ENCODE assay signal across 18 cellular contexts in the genomic region with DNA sequence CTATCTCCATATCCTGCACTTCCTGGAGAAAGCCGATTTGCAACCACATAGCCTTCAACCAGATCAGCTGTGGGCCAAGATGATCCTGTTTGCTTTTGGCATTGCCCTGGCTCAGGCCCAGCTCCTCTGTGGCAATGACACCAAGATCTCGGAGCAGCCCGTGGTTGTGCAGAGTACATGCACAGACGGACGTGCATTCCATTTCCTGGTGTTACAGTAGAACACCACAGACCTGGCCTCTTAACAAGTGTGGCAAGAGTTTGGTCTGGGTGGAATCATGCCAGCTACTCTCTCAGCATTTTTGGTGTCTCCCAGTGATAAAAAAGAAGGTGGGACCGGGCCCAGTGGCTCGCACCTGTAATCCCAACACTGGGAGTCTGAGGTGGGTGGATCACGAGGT. TPM values are rescaled to one million over a fixed set of nuclear protein-coding genes. Genes with fewer than 3 reads are reported as not detected.
DNase-seq lines count a peak whose midpoint lies in the region; ATAC-seq and TF ChIP-seq lines count a peak whose summit lies in the region.
"Had no signal": no experiment of that assay in that cellular context is flagged by ENCODE, and none has a peak within 500 bp of the region (broad histone marks: within the 10 kb centered on the region; RNA-seq: fewer than 3 reads in every experiment).

No MANE protein-coding gene starts in this region.

- DNase-seq in AG10803 (ENCODE audit: low read depth) = peak; percentile 27
- DNase-seq in CD4-positive, CD25-positive, alpha-beta regulatory T cell = no peak
- DNase-seq in RWPE1 (ENCODE audit: low spot score) = no peak
- no peak for DNase-seq in esophagus squamous epithelium (lab: John Stamatoyannopoulos, UW)
- no peak for DNase-seq in T-helper 1 cell
- no peak for DNase-seq in HFFc6
- DNase-seq: activated B cell treated with CpG ODN at 0.5 μM for 24 hours, AML-193, heart right ventricle, Karpas-422, mammary epithelial cell, NCI-H1417 treated with DMSO at 0.1 percent for 48 hours, NCI-H748 treated with DMSO at 0.1 percent for 48 hours, transverse colon had no signal

- H3K4me3 ChIP-seq in AG10803 (ENCODE audit: low read length) = no peak overlapping the region
- no peak overlapping the region for H3K4me3 ChIP-seq in CD4-positive, CD25-positive, alpha-beta regulatory T cell (ENCODE audit: low read depth, low read length)
- no peak overlapping the region for H3K4me3 ChIP-seq in esophagus squamous epithelium
- H3K4me3 ChIP-seq: ascending aorta, heart right ventricle, transverse colon had no signal

- H3K9me3 Mint-ChIP-seq in CD4-positive, CD25-positive, alpha-beta regulatory T cell = no peaks in the 10 kb centered on the region
- no peaks in the 10 kb centered on the region for H3K9me3 Mint-ChIP-seq in HFFc6
- H3K9me3 Mint-ChIP-seq: activated B cell treated with CpG ODN at 0.5 μM for 24 hours had no signal

- POLR2A ChIA-PET in RWPE1 (lab: Yijun Ruan, JAX; ENCODE audit: low non-redundant PET) = no interaction called here

- H3K36me3 ChIP-seq in CD4-positive, CD25-positive, alpha-beta regulatory T cell (ENCODE audit: control insufficient read depth, insufficient read depth, low read length) = peaks cover 26% of the 10 kb centered on the region
- peaks cover 0 to 59% (median 3%) of the 10 kb centered on the region in 3 donors for H3K36me3 ChIP-seq in esophagus squamous epithelium

- ATAC-seq in CD4-positive, CD25-positive, alpha-beta regulatory T cell (ENCODE audit: low read depth in 2 of 2) = no peak
- ATAC-seq in GM18867 (IDR thresholded peaks at IDR 0.05; ENCODE audit: unreplicated experiment) (no peak), HG02852 (IDR thresholded peaks at IDR 0.05; ENCODE audit: unreplicated experiment) (no peak)

- no peaks in the 10 kb centered on the region for H3K9me3 ChIP-seq in CD4-positive, CD25-positive, alpha-beta regulatory T cell (ENCODE audit: control insufficient read depth in 2 of 2, low read length in 2 of 2)
- H3K9me3 ChIP-seq in esophagus squamous epithelium = no peaks in the 10 kb centered on the region
- H3K9me3 ChIP-seq: ascending aorta, heart right ventricle, transverse colon had no signal

- 50 to 69% methylated on average over 1 to 7 of the region's 8 CpGs for WGBS in esophagus squamous epithelium, 2 donors

- peaks cover 39% of the 10 kb centered on the region for H3K36me3 Mint-ChIP-seq in CD4-positive, CD25-positive, alpha-beta regulatory T cell
- H3K36me3 Mint-ChIP-seq in HFFc6 (ENCODE audit: low read depth) = peaks cover 49% of the 10 kb centered on the region

- H3K27me3 Mint-ChIP-seq in CD4-positive, CD25-positive, alpha-beta regulatory T cell = no peaks in the 10 kb centered on the region
- H3K27me3 Mint-ChIP-seq in HFFc6 (ENCODE audit: insufficient read depth) = peaks cover 3% of the 10 kb centered on the region; the same call in 1 of the 2 replicates
- H3K27me3 Mint-ChIP-seq: activated B cell treated with CpG ODN at 0.5 μM for 24 hours; stimulated activated naive CD8-positive, alpha-beta T cell treated with anti-CD3 and anti-CD28 coated beads, Interleukin-15, Interleukin-2, amounts not matched to agents 100 ng/mL and 50 ng/mL, for 24 hours had no signal

- H3K27me3 ChIP-seq in CD4-positive, CD25-positive, alpha-beta regulatory T cell (ENCODE audit: control insufficient read depth, insufficient read depth, low read length) = no peaks in the 10 kb centered on the region
- no peaks in the 10 kb centered on the region for H3K27me3 ChIP-seq in esophagus squamous epithelium
- H3K27me3 ChIP-seq: ascending aorta, heart right ventricle, transverse colon had no signal

- H3K27ac ChIP-seq in CD4-positive, CD25-positive, alpha-beta regulatory T cell (ENCODE audit: insufficient read depth, low read length, poor library complexity, severe bottlenecking) = no peak overlapping the region
- peak overlapping the region; percentile 7 for H3K27ac ChIP-seq in RWPE1
- H3K27ac ChIP-seq in esophagus squamous epithelium = peak overlapping the region in 3 of 4 donors; percentile 9 to 42 (median 28)
- H3K27ac ChIP-seq: ascending aorta, heart right ventricle, transverse colon had no signal

- CTCF ChIA-PET in RWPE1 (lab: Yijun Ruan, JAX) = interaction anchor here (0.6 kb wide), 1 partner anchor 9 kb away, joined by 4 read pairs; no protein-coding TSS in a partner anchor

- TF ChIP-seq CTCF in AG10803 (conservative IDR thresholded peaks at IDR 0.05; ENCODE audit: low read length) (no peak), RWPE1 (conservative IDR thresholded peaks at IDR 0.05; ENCODE audit: low read depth) (no peak), esophagus squamous epithelium (IDR thresholded peaks at IDR 0.05) (no peak), HFFc6 (IDR thresholded peaks at IDR 0.05) (no peak)

- peak overlapping the region; percentile 88 to 93 (median 92) for H3K27ac Mint-ChIP-seq in CD4-positive, CD25-positive, alpha-beta regulatory T cell
- no peak overlapping the region for H3K27ac Mint-ChIP-seq in HFFc6
- H3K27ac Mint-ChIP-seq: activated B cell treated with CpG ODN at 0.5 μM for 24 hours had no signal

- intact Hi-C loops in esophagus squamous epithelium (cut with DNase I) = no loop called here

- H3K4me3 Mint-ChIP-seq in CD4-positive, CD25-positive, alpha-beta regulatory T cell = peak overlapping the region in 1 of 4 donors; percentile 36
- no peak overlapping the region for H3K4me3 Mint-ChIP-seq in HFFc6
- H3K4me3 Mint-ChIP-seq: activated B cell treated with CpG ODN at 0.5 μM for 24 hours; stimulated activated naive CD8-positive, alpha-beta T cell treated with anti-CD3 and anti-CD28 coated beads, Interleukin-15, Interleukin-2, amounts not matched to agents 100 ng/mL and 50 ng/mL, for 24 hours had no signal

- peaks cover 82% of the 10 kb centered on the region for H3K4me1 ChIP-seq in CD4-positive, CD25-positive, alpha-beta regulatory T cell (ENCODE audit: control insufficient read depth, insufficient read depth, low read length, poor library complexity, severe bottlenecking)
- peaks cover 0 to 39% (median 26%) of the 10 kb centered on the region in 3 donors for H3K4me1 ChIP-seq in esophagus squamous epithelium
- H3K4me1 ChIP-seq: ascending aorta, transverse colon had no signal

- TF ChIP-seq POLR2A in esophagus squamous epithelium (IDR thresholded peaks at IDR 0.05) = no peak

- peaks cover 42 to 93% (median 73%) of the 10 kb centered on the region in 4 donors for H3K4me1 Mint-ChIP-seq in CD4-positive, CD25-positive, alpha-beta regulatory T cell
- peaks cover 8% of the 10 kb centered on the region for H3K4me1 Mint-ChIP-seq in HFFc6 (ENCODE audit: low read depth)

RNA-seq across cellular contexts. Expression of a gene that starts 20.0 kb away (rescaled TPM):
- total RNA-seq in CD4-positive, CD25-positive, alpha-beta regulatory T cell = 99.0 TPM
- polyA plus RNA-seq in CD4-positive, CD25-positive, alpha-beta regulatory T cell = 10 to 100 TPM; 39.4 to 49.1 (median 45.1) TPM
- 10 to 100 TPM; 25.2 to 48.6 (median 30.7) TPM for total RNA-seq in esophagus squamous epithelium
- 10 to 100 TPM; 19.9 to 25.6 (median 22.4) TPM for total RNA-seq in HFFc6 (2021; fragmentation: NEBNext Ultra II Directional; extraction: Animal tissue kit (Norgen Biotek cat#: 25700))
